Comparison of ENCODE assay signal across 1 cellular context in genomic region chr4:102827674-102828496, GRCh38.
TF ChIP-seq lines count a peak whose summit lies in the region.

No MANE protein-coding gene starts in this region.

TF ChIP-seq in K562, 482 proteins besides CTCF, POLR2A, EP300 and RAD21 (continued from another document and continues in another):
- TF ChIP-seq, protein P1, sequence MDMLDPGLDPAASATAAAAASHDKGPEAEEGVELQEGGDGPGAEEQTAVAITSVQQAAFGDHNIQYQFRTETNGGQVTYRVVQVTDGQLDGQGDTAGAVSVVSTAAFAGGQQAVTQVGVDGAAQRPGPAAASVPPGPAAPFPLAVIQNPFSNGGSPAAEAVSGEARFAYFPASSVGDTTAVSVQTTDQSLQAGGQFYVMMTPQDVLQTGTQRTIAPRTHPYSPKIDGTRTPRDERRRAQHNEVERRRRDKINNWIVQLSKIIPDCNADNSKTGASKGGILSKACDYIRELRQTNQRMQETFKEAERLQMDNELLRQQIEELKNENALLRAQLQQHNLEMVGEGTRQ (CRISPR knock-in tag; IDR thresholded peaks at IDR 0.05), result no peak
- TF ChIP-seq HDAC3 (IDR thresholded peaks at IDR 0.05; ENCODE audit: borderline replicate concordance, partially characterized antibody) (peak; percentile 56), ADNP (tag; IDR thresholded peaks at IDR 0.05) (no peak), DACH1 (IDR thresholded peaks at IDR 0.05; ENCODE audit: partially characterized antibody) (peak; percentile 73), THRA (IDR thresholded peaks at IDR 0.05) (no peak), BRD4 (IDR thresholded peaks at IDR 0.05) (no peak), FOXM1 (IDR thresholded peaks at IDR 0.05; ENCODE audit: low read depth) (no peak), FOXM1 (CRISPR knock-in tag; IDR thresholded peaks at IDR 0.05; ENCODE audit: low read depth) (no peak; the same call in 1 of the 2 replicates), ZNF609 (CRISPR knock-in tag; IDR thresholded peaks at IDR 0.05; ENCODE audit: borderline replicate concordance) (no peak; the same call in 1 of the 2 replicates), CCNT2 (IDR thresholded peaks at IDR 0.05; ENCODE audit: borderline replicate concordance, extremely low read depth, insufficient read length, low read depth, low read length) (no peak), PKNOX1 (IDR thresholded peaks at IDR 0.05) (peak; percentile 40; the same call in 1 of the 2 replicates), U2AF2 (optimal IDR thresholded peaks at IDR 0.05; ENCODE audit: low read depth, low read length) (no peak), SP1 (CRISPR knock-in tag; IDR thresholded peaks at IDR 0.05) (peak; percentile 88), MEIS2 (IDR thresholded peaks at IDR 0.05; ENCODE audit: partially characterized antibody) (peak; percentile 38), ZBTB5 (IDR thresholded peaks at IDR 0.05) (no peak), ZNF274 (IDR thresholded peaks at IDR 0.05; ENCODE audit: borderline replicate concordance, low read depth, low read length) (no peak), HDAC1 (IDR thresholded peaks at IDR 0.05) (peak in 1 of 2 experiments; percentile 92; a peak in 2 of 4 replicates), ZNF232 (CRISPR knock-in tag; IDR thresholded peaks at IDR 0.05) (peak; percentile 39; the same call in 1 of the 2 replicates), ZNF280A (IDR thresholded peaks at IDR 0.05; ENCODE audit: low read depth, partially characterized antibody) (no peak), FOXO4 (CRISPR knock-in tag; IDR thresholded peaks at IDR 0.05) (no peak), KLF1 (tag; IDR thresholded peaks at IDR 0.05) (0 out of 2 replicates have a peak, but pooled peaks have one; percentile 41)
- TF ChIP-seq, protein P2, sequence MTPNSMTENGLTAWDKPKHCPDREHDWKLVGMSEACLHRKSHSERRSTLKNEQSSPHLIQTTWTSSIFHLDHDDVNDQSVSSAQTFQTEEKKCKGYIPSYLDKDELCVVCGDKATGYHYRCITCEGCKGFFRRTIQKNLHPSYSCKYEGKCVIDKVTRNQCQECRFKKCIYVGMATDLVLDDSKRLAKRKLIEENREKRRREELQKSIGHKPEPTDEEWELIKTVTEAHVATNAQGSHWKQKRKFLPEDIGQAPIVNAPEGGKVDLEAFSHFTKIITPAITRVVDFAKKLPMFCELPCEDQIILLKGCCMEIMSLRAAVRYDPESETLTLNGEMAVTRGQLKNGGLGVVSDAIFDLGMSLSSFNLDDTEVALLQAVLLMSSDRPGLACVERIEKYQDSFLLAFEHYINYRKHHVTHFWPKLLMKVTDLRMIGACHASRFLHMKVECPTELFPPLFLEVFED (CRISPR knock-in tag; conservative IDR thresholded peaks at IDR 0.05), result 0 out of 2 replicates have a peak, but pooled peaks have one; percentile 26
- TF ChIP-seq, protein P3, sequence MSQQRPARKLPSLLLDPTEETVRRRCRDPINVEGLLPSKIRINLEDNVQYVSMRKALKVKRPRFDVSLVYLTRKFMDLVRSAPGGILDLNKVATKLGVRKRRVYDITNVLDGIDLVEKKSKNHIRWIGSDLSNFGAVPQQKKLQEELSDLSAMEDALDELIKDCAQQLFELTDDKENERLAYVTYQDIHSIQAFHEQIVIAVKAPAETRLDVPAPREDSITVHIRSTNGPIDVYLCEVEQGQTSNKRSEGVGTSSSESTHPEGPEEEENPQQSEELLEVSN (IDR thresholded peaks at IDR 0.05; ENCODE audit: borderline replicate concordance in 1 of 2, extremely low read depth in 1 of 2, insufficient read depth in 1 of 2, insufficient read length in 1 of 2, low read depth in 1 of 2, low read length in 1 of 2, poor library complexity in 1 of 2, severe bottlenecking in 1 of 2), result peak; percentile 52 to 60
- TF ChIP-seq, protein P4, sequence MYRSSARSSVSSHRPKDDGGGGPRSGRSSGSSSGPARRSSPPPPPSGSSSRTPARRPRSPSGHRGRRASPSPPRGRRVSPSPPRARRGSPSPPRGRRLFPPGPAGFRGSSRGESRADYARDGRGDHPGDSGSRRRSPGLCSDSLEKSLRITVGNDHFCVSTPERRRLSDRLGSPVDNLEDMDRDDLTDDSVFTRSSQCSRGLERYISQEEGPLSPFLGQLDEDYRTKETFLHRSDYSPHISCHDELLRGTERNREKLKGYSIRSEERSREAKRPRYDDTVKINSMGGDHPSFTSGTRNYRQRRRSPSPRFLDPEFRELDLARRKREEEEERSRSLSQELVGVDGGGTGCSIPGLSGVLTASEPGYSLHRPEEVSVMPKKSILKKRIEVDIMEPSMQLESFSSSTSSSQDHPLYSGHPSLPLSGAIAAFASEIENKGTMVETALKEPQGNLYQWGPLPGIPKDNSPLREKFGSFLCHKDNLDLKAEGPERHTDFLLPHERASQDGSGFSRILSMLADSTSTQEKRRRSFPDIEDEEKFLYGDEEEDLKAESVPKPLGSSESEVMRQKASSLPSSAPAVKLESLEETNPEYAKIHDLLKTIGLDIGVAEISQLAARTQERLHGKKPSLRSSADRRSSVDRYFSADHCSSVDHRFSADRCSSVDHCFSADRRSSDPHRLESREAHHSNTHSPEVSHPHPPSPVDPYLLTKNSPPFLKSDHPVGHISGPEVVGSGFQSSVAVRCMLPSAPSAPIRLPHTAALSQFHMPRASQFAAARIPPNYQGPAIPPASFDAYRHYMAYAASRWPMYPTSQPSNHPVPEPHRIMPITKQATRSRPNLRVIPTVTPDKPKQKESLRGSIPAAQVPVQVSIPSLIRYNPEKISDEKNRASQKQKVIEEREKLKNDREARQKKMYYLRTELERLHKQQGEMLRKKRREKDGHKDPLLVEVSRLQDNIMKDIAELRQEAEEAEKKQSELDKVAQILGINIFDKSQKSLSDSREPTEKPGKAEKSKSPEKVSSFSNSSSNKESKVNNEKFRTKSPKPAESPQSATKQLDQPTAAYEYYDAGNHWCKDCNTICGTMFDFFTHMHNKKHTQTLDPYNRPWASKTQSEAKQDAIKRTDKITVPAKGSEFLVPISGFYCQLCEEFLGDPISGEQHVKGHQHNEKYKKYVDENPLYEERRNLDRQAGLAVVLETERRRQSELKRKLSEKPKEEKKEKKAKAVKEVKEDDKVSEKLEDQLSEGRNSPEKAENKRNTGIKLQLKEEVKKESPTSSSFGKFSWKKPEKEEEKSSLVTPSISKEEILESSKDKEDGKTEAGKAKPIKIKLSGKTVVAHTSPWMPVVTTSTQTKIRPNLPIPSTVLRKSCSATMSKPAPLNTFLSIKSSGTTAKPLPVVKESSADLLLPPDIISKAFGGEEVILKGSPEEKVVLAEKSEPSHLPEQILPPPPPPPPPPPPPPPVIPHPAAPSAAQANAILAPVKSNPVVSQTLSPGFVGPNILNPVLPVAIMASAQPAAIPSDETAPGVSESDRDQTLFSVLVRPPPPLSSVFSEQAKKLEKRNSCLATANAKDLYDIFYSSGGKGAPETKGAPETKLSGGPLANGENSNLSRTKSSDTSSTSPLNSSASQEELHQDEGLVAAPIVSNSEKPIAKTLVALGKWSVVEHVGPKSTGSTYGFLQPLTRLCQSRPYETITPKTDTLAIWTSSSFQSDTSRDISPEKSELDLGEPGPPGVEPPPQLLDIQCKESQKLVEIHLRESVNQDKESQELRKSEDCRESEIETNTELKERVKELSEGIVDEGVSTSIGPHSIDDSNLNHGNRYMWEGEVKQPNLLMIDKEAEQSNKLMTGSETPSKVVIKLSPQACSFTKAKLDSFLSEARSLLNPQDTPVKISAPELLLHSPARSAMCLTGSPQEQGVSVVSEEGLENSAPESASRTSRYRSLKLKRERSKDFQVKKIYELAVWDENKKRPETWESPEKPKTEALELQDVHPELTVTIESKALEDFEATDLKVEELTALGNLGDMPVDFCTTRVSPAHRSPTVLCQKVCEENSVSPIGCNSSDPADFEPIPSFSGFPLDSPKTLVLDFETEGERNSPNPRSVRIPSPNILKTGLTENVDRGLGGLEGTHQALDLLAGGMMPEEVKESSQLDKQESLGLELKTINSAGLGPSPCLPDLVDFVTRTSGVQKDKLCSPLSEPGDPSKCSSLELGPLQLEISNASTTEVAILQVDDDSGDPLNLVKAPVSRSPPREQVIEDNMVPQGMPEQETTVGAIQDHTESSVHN (IDR thresholded peaks at IDR 0.05; ENCODE audit: borderline replicate concordance in 1 of 2, low read depth in 1 of 2), result peak in 1 of 2 experiments; percentile 79; a peak in 2 of 4 replicates
- TF ChIP-seq, protein P5, sequence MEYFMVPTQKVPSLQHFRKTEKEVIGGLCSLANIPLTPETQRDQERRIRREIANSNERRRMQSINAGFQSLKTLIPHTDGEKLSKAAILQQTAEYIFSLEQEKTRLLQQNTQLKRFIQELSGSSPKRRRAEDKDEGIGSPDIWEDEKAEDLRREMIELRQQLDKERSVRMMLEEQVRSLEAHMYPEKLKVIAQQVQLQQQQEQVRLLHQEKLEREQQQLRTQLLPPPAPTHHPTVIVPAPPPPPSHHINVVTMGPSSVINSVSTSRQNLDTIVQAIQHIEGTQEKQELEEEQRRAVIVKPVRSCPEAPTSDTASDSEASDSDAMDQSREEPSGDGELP (CRISPR knock-in tag; IDR thresholded peaks at IDR 0.05; ENCODE audit: borderline replicate concordance), result peak; percentile 66; the same call in 1 of the 2 replicates
